ENCODE assay signal across 1 cellular context in genomic region chr1:181088079-181089016, GRCh38.
TF ChIP-seq lines count a peak whose summit lies in the region.

Gene IER5 (plus strand): TSS chr1:181088700. CDS start chr1:181088903, 203 bp downstream.

TF ChIP-seq in K562, 482 proteins besides CTCF, POLR2A, EP300 and RAD21 (continued from another document and continues in another):
- TF ChIP-seq BACH1 (tag; IDR thresholded peaks at IDR 0.05), result no peak
- TF ChIP-seq ATF3 (IDR thresholded peaks at IDR 0.05), result peak; percentile 27; the same call in 1 of the 2 replicates
- TF ChIP-seq ATF3 (CRISPR knock-in tag; conservative IDR thresholded peaks at IDR 0.05), result peak; percentile 98
- TF ChIP-seq FOSL1 (tag; conservative IDR thresholded peaks at IDR 0.05), result peak; percentile 32; the same call in 1 of the 2 replicates
- TF ChIP-seq ZBTB12 (CRISPR knock-in tag; IDR thresholded peaks at IDR 0.05), result no peak; the same call in 1 of the 2 replicates
- TF ChIP-seq JUN (IDR thresholded peaks at IDR 0.05; ENCODE audit: borderline replicate concordance, low read depth, low read length), result peak; percentile 71; the same call in 1 of the 2 replicates
- TF ChIP-seq JUN (CRISPR knock-in tag; IDR thresholded peaks at IDR 0.05; ENCODE audit: borderline replicate concordance), result no peak
- TF ChIP-seq FIP1L1 (IDR thresholded peaks at IDR 0.05; ENCODE audit: low read depth, low read length, poor library complexity, severe bottlenecking), result peak; percentile 14
- TF ChIP-seq TAF1 (IDR thresholded peaks at IDR 0.05; ENCODE audit: control insufficient read depth, extremely low read depth, insufficient read depth, low read length, severe bottlenecking), result peak; percentile 100
- TF ChIP-seq DMBX1 (CRISPR knock-in tag; IDR thresholded peaks at IDR 0.05; ENCODE audit: borderline replicate concordance), result 0 out of 2 replicates have a peak, but pooled peaks have one; percentile 41
- peak; percentile 98 for TF ChIP-seq LCOR (CRISPR knock-in tag; IDR thresholded peaks at IDR 0.05)
- TF ChIP-seq ZBTB49 (CRISPR knock-in tag; IDR thresholded peaks at IDR 0.05; ENCODE audit: borderline replicate concordance), result no peak; the same call in none of the 2 replicates
- TF ChIP-seq PHF8 (IDR thresholded peaks at IDR 0.05; ENCODE audit: borderline replicate concordance, low read length), result peak; percentile 92
- TF ChIP-seq ZC3H4 (CRISPR knock-in tag; IDR thresholded peaks at IDR 0.05; ENCODE audit: borderline replicate concordance), result peak; percentile 99; the same call in 1 of the 2 replicates
- TF ChIP-seq YY1 (IDR thresholded peaks at IDR 0.05; ENCODE audit: borderline replicate concordance in 1 of 3, control insufficient read depth in 1 of 3, extremely low read depth in 1 of 3, insufficient read depth in 3 of 3, insufficient read length in 1 of 3, insufficient replicate concordance in 2 of 3, low read depth in 1 of 3, low read length in 2 of 3), result peak in 2 of 3 experiments; percentile 71
- no peak for TF ChIP-seq ZNF354B (CRISPR knock-in tag; IDR thresholded peaks at IDR 0.05)
- peak; percentile 68 for TF ChIP-seq MXI1 (IDR thresholded peaks at IDR 0.05; ENCODE audit: low read depth, low read length)
- no peak for TF ChIP-seq ESRRB (CRISPR knock-in tag; IDR thresholded peaks at IDR 0.05; ENCODE audit: borderline replicate concordance)
- peak; percentile 81; the same call in 1 of the 2 replicates for TF ChIP-seq CHCHD3 (CRISPR knock-in tag; IDR thresholded peaks at IDR 0.05)
- peak; percentile 94 for TF ChIP-seq TAF7 (tag; IDR thresholded peaks at IDR 0.05)
- peak; percentile 92 to 93 for TF ChIP-seq SIN3A (IDR thresholded peaks at IDR 0.05; ENCODE audit: borderline replicate concordance in 2 of 2, control insufficient read depth in 1 of 2, low read depth in 2 of 2, low read length in 2 of 2)
- no peak for TF ChIP-seq ZNF3 (CRISPR knock-in tag; IDR thresholded peaks at IDR 0.05)
- TF ChIP-seq BHLHE40 (IDR thresholded peaks at IDR 0.05; ENCODE audit: low read length), result peak; percentile 78
- TF ChIP-seq ZNF324 (CRISPR knock-in tag; IDR thresholded peaks at IDR 0.05), result no peak
- peak in 1 of 2 experiments; percentile 89; a peak in 2 of 4 replicates for TF ChIP-seq FOXA3 (CRISPR knock-in tag; conservative IDR thresholded peaks at IDR 0.05 in 1 of 2, IDR thresholded peaks at IDR 0.05 in 1 of 2)
- peak; percentile 74 for TF ChIP-seq ZNF263 (CRISPR knock-in tag; IDR thresholded peaks at IDR 0.05; ENCODE audit: borderline replicate concordance)
- TF ChIP-seq FOXM1 (IDR thresholded peaks at IDR 0.05; ENCODE audit: low read depth), result peak; percentile 95
- TF ChIP-seq FOXM1 (CRISPR knock-in tag; IDR thresholded peaks at IDR 0.05; ENCODE audit: low read depth), result 0 out of 2 replicates have a peak, but pooled peaks have one; percentile 31
- no peak; the same call in 1 of the 2 replicates for TF ChIP-seq CREB3 (tag; conservative IDR thresholded peaks at IDR 0.05; ENCODE audit: low read depth)
- peak; percentile 3 to 80; a peak in 2 of 4 replicates for TF ChIP-seq TEAD1 (CRISPR knock-in tag; IDR thresholded peaks at IDR 0.05)
- TF ChIP-seq NFRKB (IDR thresholded peaks at IDR 0.05; ENCODE audit: low read depth), result peak; percentile 71; the same call in 1 of the 2 replicates
- TF ChIP-seq ESRRA (IDR thresholded peaks at IDR 0.05; ENCODE audit: borderline replicate concordance, low read depth), result peak; percentile 61
- TF ChIP-seq THAP12 (CRISPR knock-in tag; IDR thresholded peaks at IDR 0.05), result peak; percentile 97
- peak; percentile 25 for TF ChIP-seq NR2C2 (CRISPR knock-in tag; IDR thresholded peaks at IDR 0.05)
- peak; percentile 45; the same call in 1 of the 2 replicates for TF ChIP-seq NR2C2 (tag; IDR thresholded peaks at IDR 0.05)
- no peak; the same call in 1 of the 2 replicates for TF ChIP-seq ZNF41 (CRISPR knock-in tag; conservative IDR thresholded peaks at IDR 0.05)
- peak; percentile 88 for TF ChIP-seq RHOXF2B (CRISPR knock-in tag; conservative IDR thresholded peaks at IDR 0.05)
- TF ChIP-seq MLLT1 (IDR thresholded peaks at IDR 0.05), result peak; percentile 83 to 92
- TF ChIP-seq TEAD4 (IDR thresholded peaks at IDR 0.05; ENCODE audit: low read length), result peak; percentile 58; the same call in 1 of the 2 replicates
- no peak for TF ChIP-seq TEAD4 (CRISPR knock-in tag; IDR thresholded peaks at IDR 0.05; ENCODE audit: borderline replicate concordance)
- TF ChIP-seq ZNF75A (CRISPR knock-in tag; IDR thresholded peaks at IDR 0.05), result peak; percentile 53; the same call in 1 of the 2 replicates
- peak; percentile 97 for TF ChIP-seq PRPF4 (IDR thresholded peaks at IDR 0.05; ENCODE audit: insufficient read depth, low read depth, low read length, poor library complexity, severe bottlenecking)
- TF ChIP-seq ZNF197 (CRISPR knock-in tag; IDR thresholded peaks at IDR 0.05; ENCODE audit: low read depth), result 0 out of 2 replicates have a peak, but pooled peaks have one; percentile 82
- TF ChIP-seq CC2D1A (IDR thresholded peaks at IDR 0.05), result peak; percentile 44; the same call in 1 of the 2 replicates
- peak; percentile 100 for TF ChIP-seq TBP (optimal IDR thresholded peaks at IDR 0.05; ENCODE audit: low read depth, low read length)
- TF ChIP-seq CHD1 (IDR thresholded peaks at IDR 0.05; ENCODE audit: low read length), result no peak
- TF ChIP-seq RFX5 (IDR thresholded peaks at IDR 0.05; ENCODE audit: low read depth, low read length), result peak; percentile 58; the same call in 1 of the 2 replicates
- TF ChIP-seq E2F8 (IDR thresholded peaks at IDR 0.05; ENCODE audit: low read depth, partially characterized antibody), result peak; percentile 25
- TF ChIP-seq DLX4 (CRISPR knock-in tag; IDR thresholded peaks at IDR 0.05), result no peak
- TF ChIP-seq GTF2B (IDR thresholded peaks at IDR 0.05; ENCODE audit: extremely low read depth, insufficient read length), result peak; percentile 94
- TF ChIP-seq ZNF224 (CRISPR knock-in tag; IDR thresholded peaks at IDR 0.05), result peak; percentile 35
- TF ChIP-seq GTF2A2 (tag; IDR thresholded peaks at IDR 0.05), result peak; percentile 92
- peak; percentile 82 for TF ChIP-seq NFYB (IDR thresholded peaks at IDR 0.05; ENCODE audit: extremely low read depth, insufficient read length)
- TF ChIP-seq ZNF830 (CRISPR knock-in tag; IDR thresholded peaks at IDR 0.05), result peak; percentile 73; the same call in 1 of the 2 replicates
- TF ChIP-seq ZNF717 (CRISPR knock-in tag; IDR thresholded peaks at IDR 0.05), result no peak
- peak; percentile 58; the same call in 1 of the 2 replicates for TF ChIP-seq JUND (IDR thresholded peaks at IDR 0.05; ENCODE audit: borderline replicate concordance, low read depth, low read length)
- TF ChIP-seq JUND (tag; IDR thresholded peaks at IDR 0.05; ENCODE audit: borderline replicate concordance, low read depth, low read length), result no peak
